In genomic region chr5:122779451-122779850, GRCh38 we compare ENCODE assay signal across 20 cellular contexts. TPM values are rescaled to one million over a fixed set of nuclear protein-coding genes. Genes with fewer than 3 reads are reported as not detected.
DNase-seq lines count a peak whose midpoint lies in the region; ATAC-seq and TF ChIP-seq lines count a peak whose summit lies in the region.
"Had no signal": no experiment of that assay in that cellular context is flagged by ENCODE, and none has a peak within 500 bp of the region (broad histone marks: within the 10 kb centered on the region; RNA-seq: fewer than 3 reads in every experiment).

No MANE protein-coding gene starts in this region.

- H3K4me3 Mint-ChIP-seq in activated naive CD8-positive, alpha-beta T cell treated with anti-CD3 and anti-CD28 coated beads, Interleukin-2, amount 50 U/mL, for 24 hours, result no peak overlapping the region
- H3K4me3 Mint-ChIP-seq in activated naive CD8-positive, alpha-beta T cell treated with anti-CD3 and anti-CD28 coated beads for 36 hours, result no peak overlapping the region
- H3K4me3 Mint-ChIP-seq in T-helper 17 cell, result no peak overlapping the region
- H3K4me3 Mint-ChIP-seq in stimulated activated naive B cell treated with anti-CD40 and anti-IgM and Interleukin-4, amounts not matched to agents 10 μg/mL and 1 μg/mL and 100 μg/mL, for 72 hours, result peak overlapping the region in 1 of 2 donors; percentile 18

- H3K9me3 Mint-ChIP-seq in activated naive CD8-positive, alpha-beta T cell treated with anti-CD3 and anti-CD28 coated beads, Interleukin-2, amount 50 U/mL, for 24 hours, result peaks cover 4% of the 10 kb centered on the region
- H3K9me3 Mint-ChIP-seq in activated naive CD8-positive, alpha-beta T cell treated with anti-CD3 and anti-CD28 coated beads for 36 hours, result peaks cover 2% of the 10 kb centered on the region
- no peaks in the 10 kb centered on the region for H3K9me3 Mint-ChIP-seq in stimulated activated naive B cell treated with anti-CD40 and anti-IgM and Interleukin-4, amounts not matched to agents 10 μg/mL and 1 μg/mL and 100 μg/mL, for 72 hours

- H3K36me3 Mint-ChIP-seq in activated naive CD8-positive, alpha-beta T cell treated with anti-CD3 and anti-CD28 coated beads, Interleukin-2, amount 50 U/mL, for 24 hours (ENCODE audit: low read depth), result peaks cover 26% of the 10 kb centered on the region
- peaks cover 11% of the 10 kb centered on the region for H3K36me3 Mint-ChIP-seq in activated naive CD8-positive, alpha-beta T cell treated with anti-CD3 and anti-CD28 coated beads for 36 hours
- H3K36me3 Mint-ChIP-seq in T-helper 17 cell (ENCODE audit: low read depth), result peaks cover 2% of the 10 kb centered on the region
- peaks cover 16 to 31% of the 10 kb centered on the region in 2 donors for H3K36me3 Mint-ChIP-seq in stimulated activated naive B cell treated with anti-CD40 and anti-IgM and Interleukin-4, amounts not matched to agents 10 μg/mL and 1 μg/mL and 100 μg/mL, for 72 hours

- no peak for ATAC-seq in activated naive CD8-positive, alpha-beta T cell treated with anti-CD3 and anti-CD28 coated beads, Interleukin-2, amount 50 U/mL, for 24 hours
- ATAC-seq in T-helper 17 cell (no peak), GM18498 (IDR thresholded peaks at IDR 0.05; ENCODE audit: unreplicated experiment) (no peak), GM21528 (IDR thresholded peaks at IDR 0.05; ENCODE audit: low FRiP score, unreplicated experiment) (no peak)
- ATAC-seq in stimulated activated naive B cell treated with anti-CD40 and anti-IgM and Interleukin-4, amounts not matched to agents 10 μg/mL and 1 μg/mL and 100 μg/mL, for 72 hours (replicated peaks), result no peak
- ATAC-seq: K562 had no signal

- TF ChIP-seq CTCF in fibroblast of mammary gland (conservative IDR thresholded peaks at IDR 0.05; ENCODE audit: control insufficient read depth, insufficient read depth, low read depth, low read length), result no peak

- no peaks in the 10 kb centered on the region for H3K9me3 ChIP-seq in T-helper 17 cell (ENCODE audit: control insufficient read depth, low read length, poor library complexity, severe bottlenecking)
- H3K9me3 ChIP-seq: HAP-1 had no signal

- peak overlapping the region; percentile 19 for H3K27ac Mint-ChIP-seq in activated naive CD8-positive, alpha-beta T cell treated with anti-CD3 and anti-CD28 coated beads, Interleukin-2, amount 50 U/mL, for 24 hours
- H3K27ac Mint-ChIP-seq in activated naive CD8-positive, alpha-beta T cell treated with anti-CD3 and anti-CD28 coated beads for 36 hours, result no peak overlapping the region
- peak overlapping the region; percentile 27 for H3K27ac Mint-ChIP-seq in T-helper 17 cell
- peak overlapping the region; percentile 39 for H3K27ac Mint-ChIP-seq in stimulated activated naive B cell treated with anti-CD40 and anti-IgM and Interleukin-4, amounts not matched to agents 10 μg/mL and 1 μg/mL and 100 μg/mL, for 72 hours

- no peak overlapping the region for H3K4me3 ChIP-seq in fibroblast of mammary gland (ENCODE audit: control insufficient read depth, low read depth, low read length)
- H3K4me3 ChIP-seq: BLaER1, HAP-1, K562 had no signal

- H3K4me1 Mint-ChIP-seq in activated naive CD8-positive, alpha-beta T cell treated with anti-CD3 and anti-CD28 coated beads, Interleukin-2, amount 50 U/mL, for 24 hours, result peaks cover 46% of the 10 kb centered on the region
- H3K4me1 Mint-ChIP-seq in activated naive CD8-positive, alpha-beta T cell treated with anti-CD3 and anti-CD28 coated beads for 36 hours, result peaks cover 31% of the 10 kb centered on the region
- peaks cover 35% of the 10 kb centered on the region for H3K4me1 Mint-ChIP-seq in T-helper 17 cell
- H3K4me1 Mint-ChIP-seq in stimulated activated naive B cell treated with anti-CD40 and anti-IgM and Interleukin-4, amounts not matched to agents 10 μg/mL and 1 μg/mL and 100 μg/mL, for 72 hours, result peaks cover 21 to 43% of the 10 kb centered on the region in 2 donors

- H3K27me3 Mint-ChIP-seq in activated naive CD8-positive, alpha-beta T cell treated with anti-CD3 and anti-CD28 coated beads, Interleukin-2, amount 50 U/mL, for 24 hours, result no peaks in the 10 kb centered on the region
- H3K27me3 Mint-ChIP-seq in activated naive CD8-positive, alpha-beta T cell treated with anti-CD3 and anti-CD28 coated beads for 36 hours, result no peaks in the 10 kb centered on the region
- H3K27me3 Mint-ChIP-seq in T-helper 17 cell, result no peaks in the 10 kb centered on the region
- no peaks in the 10 kb centered on the region for H3K27me3 Mint-ChIP-seq in stimulated activated naive B cell treated with anti-CD40 and anti-IgM and Interleukin-4, amounts not matched to agents 10 μg/mL and 1 μg/mL and 100 μg/mL, for 72 hours

- DNase-seq in activated naive CD8-positive, alpha-beta T cell treated with anti-CD3 and anti-CD28 coated beads, Interleukin-2, amount 50 U/mL, for 24 hours, result no peak
- no peak for DNase-seq in activated naive CD8-positive, alpha-beta T cell treated with anti-CD3 and anti-CD28 coated beads for 36 hours
- DNase-seq in T-helper 17 cell (no peak), fibroblast of mammary gland (ENCODE audit: low read depth) (peak; percentile 20), SKM-1 treated with dmso at 0.1 percent for 144 hours (lab: John Stamatoyannopoulos, UW; ENCODE audit: unreplicated experiment) (no peak)
- DNase-seq in stimulated activated naive B cell treated with anti-CD40 and anti-IgM and Interleukin-4, amounts not matched to agents 10 μg/mL and 1 μg/mL and 100 μg/mL, for 72 hours, result no peak
- DNase-seq: DMS 273 treated with DMSO at 0.1 percent for 48 hours; GF-D8; NCI-H1436; NCI-H2029; NCI-H2171; NCI-H446; NK-92 treated with Interleukin-12 subunit alpha and Interleukin-12 subunit beta, amount 100 ng/mL, for 24 hours; RPMI8226; SIG-M5 had no signal

RNA-seq across cellular contexts. Expression of gene SNX2, which starts 4.6 kb away (rescaled TPM):
- total RNA-seq in activated naive CD8-positive, alpha-beta T cell treated with anti-CD3 and anti-CD28 coated beads for 36 hours, result 10 to 100 TPM; 40.6 to 41.9 TPM
- 10 to 100 TPM; 52.4 to 57.4 TPM for total RNA-seq in T-helper 17 cell
